8 cellular contexts compared by ENCODE assay signal in the genomic region with DNA sequence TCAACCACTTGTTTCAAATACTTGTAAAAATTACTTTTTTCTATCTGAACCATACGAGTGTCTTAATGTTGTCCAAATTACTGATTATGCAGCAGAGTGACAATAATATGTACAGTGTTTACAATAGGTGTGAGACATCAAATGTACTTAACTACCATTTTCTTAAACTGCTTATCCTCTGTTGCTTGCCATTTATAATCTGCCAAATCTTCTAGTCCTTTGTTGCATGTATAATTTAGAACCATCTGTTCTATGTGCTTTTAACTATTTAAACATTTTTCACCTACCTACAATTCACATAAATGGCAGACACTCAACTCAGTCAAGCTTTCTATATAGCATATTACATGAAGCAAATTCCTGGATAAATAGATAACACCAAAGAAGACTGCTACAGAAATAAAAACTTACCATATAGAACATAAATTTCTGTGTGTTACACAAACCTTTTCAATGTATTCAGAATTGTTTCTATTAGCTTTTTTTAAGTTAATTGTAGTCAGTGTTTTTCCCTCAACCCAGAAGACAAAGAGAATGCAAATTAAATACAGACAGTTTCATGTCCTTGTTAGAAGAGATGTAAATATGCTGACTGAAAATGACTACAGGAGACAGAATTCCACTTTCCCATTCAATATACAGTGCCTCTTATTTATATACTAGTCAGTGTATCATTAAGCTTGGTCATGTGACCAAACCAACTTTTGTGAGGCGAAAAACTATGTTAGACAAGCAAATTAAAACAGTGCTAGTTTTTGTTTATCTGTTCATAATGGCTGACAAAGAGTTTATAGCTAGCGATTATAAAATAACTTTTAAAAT. TPM values are rescaled to one million over a fixed set of nuclear protein-coding genes. Genes with fewer than 3 reads are reported as not detected.
A peak's percentile ranks its signal among the peaks of the same experiment; 100 is the strongest.
DNase-seq lines count a peak whose midpoint lies in the region; ATAC-seq and TF ChIP-seq lines count a peak whose summit lies in the region.

No MANE protein-coding gene starts in this region.

- no peak for TF ChIP-seq POLR2A in lower leg skin (IDR thresholded peaks at IDR 0.05)

- peak overlapping the region; percentile 100 for H3K9ac ChIP-seq in mucosa of stomach (ENCODE audit: low read length)

- no peaks in the 10 kb centered on the region for H3K36me3 ChIP-seq in mucosa of stomach (ENCODE audit: control insufficient read depth, insufficient read depth, low read length)

- H3K4me3 ChIP-seq in mucosa of stomach (ENCODE audit: low read length): no peak overlapping the region
- H3K4me3 ChIP-seq in lower leg skin (ENCODE audit: low read depth, poor library complexity, severe bottlenecking): no peak overlapping the region

- TF ChIP-seq CTCF in lower leg skin (IDR thresholded peaks at IDR 0.05): no peak

- peak overlapping the region; percentile 97 for H3K27ac ChIP-seq in cingulate gyrus (ENCODE audit: low read depth, low read length)

- intact Hi-C loops in lower leg skin (cut with DNase I; ENCODE audit: low total_unique reads): no loop called here

- H3K27me3 ChIP-seq in mucosa of stomach (ENCODE audit: control insufficient read depth, insufficient read depth, low read length): no peaks in the 10 kb centered on the region

- DNase-seq in EL (peak; percentile 34), NCI-H2081 treated with DMSO at 0.1 percent for 48 hours (lab: John Stamatoyannopoulos, UW) (peak; percentile 52), NCI-H187 treated with DMSO at 0.1 percent for 48 hours (lab: John Stamatoyannopoulos, UW) (no peak), lower leg skin (ENCODE audit: low spot score in 2 of 2) (no peak), iPS-NIHi7 (ENCODE audit: extremely low spot score) (no peak)

- ATAC-seq in activated CD4-positive, CD25-positive, alpha-beta regulatory T cell treated with anti-CD3 and anti-CD28 coated beads, Interleukin-2, amount 50 U/mL, for 24 hours: no peak

- H3K9me3 ChIP-seq in mucosa of stomach (ENCODE audit: control insufficient read depth, low read length): no peaks in the 10 kb centered on the region

- 4 to 9% methylated on average over 3 of the region's 3 CpGs for WGBS in lower leg skin, 2 donors

- peaks cover 12% of the 10 kb centered on the region for H3K4me1 ChIP-seq in mucosa of stomach (ENCODE audit: control insufficient read depth, insufficient read depth, low read length)

RNA-seq across cellular contexts. Expression of a gene that starts 2.6 kb away (rescaled TPM):
- total RNA-seq in lower leg skin: 10 to 100 TPM; 46.8 to 72.8 (median 53.4) TPM

Comparison
In these comparisons a context has a peak if more than half of its experiments do, and no peak if none do; other contexts are left out.
1. DNase-seq: peak in EL (single experiment) and NCI-H2081 treated with DMSO at 0.1 percent for 48 hours (single experiment); none in NCI-H187 treated with DMSO at 0.1 percent for 48 hours (single experiment), lower leg skin (0 of 2) and iPS-NIHi7 (single experiment).